Comparison of ENCODE assay signal across 1 cellular context in the genomic region with DNA sequence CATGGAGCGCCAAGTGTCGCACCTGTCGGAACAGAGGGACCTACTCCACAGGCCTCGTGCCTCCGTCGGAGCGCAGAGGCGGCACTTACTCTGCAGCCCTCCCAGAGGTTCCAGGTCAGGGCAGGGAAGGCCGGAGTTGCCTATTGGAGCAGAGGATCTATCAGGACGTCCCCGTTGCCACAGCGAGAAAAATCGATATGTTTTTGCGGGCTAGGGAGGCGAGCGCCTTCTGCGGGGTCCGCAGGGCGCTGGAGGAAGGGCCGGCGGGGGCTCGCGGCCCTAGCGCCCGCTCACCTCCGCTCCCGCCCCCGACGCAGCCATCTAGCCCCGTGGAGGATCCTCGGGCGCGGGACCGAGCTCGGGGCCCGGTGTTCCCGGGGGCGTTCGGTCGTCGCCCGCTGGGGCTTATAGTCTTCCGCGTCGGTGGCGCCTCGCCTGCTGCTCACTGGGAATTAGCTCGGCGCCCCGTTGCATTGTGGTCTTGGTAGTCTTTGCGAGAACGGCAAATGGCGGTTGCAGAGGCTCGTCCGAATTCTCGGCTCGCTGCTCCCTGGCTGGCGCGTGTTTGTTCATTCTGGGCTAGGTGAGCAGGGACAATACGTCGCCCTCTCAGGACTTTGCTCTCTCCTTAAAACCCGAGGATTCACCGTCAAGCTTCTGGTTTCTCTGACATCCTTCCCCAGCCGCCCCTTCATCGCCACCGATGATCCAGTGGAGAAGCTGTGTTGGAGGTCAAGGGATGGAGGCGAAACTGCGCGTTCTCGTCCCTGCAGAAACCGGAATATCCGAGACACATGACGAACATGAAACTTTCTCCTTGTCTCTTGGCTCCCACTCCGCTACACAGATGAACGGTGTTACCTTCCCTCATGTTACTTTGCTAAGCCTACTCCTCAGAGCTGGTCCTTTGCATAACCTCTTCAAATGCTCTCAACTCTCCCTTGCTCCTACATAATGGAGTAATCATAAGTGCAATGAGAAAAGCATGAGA.
TF ChIP-seq lines count a peak whose summit lies in the region.

A gene (minus strand): TSS at position 425 of the 991 bp plus-strand sequence. CDS start 422 bp downstream, at position 3.

TF ChIP-seq in IMR-90, 13 proteins besides CTCF, POLR2A, EP300 and RAD21:
- no peak for TF ChIP-seq SMC3 (IDR thresholded peaks at IDR 0.05; ENCODE audit: low read depth, low read length)
- no peak for TF ChIP-seq NFE2L2 (IDR thresholded peaks at IDR 0.05; ENCODE audit: low read depth, low read length)
- TF ChIP-seq CEBPB (IDR thresholded peaks at IDR 0.05; ENCODE audit: low read depth, low read length): no peak
- TF ChIP-seq RFX5 (IDR thresholded peaks at IDR 0.05; ENCODE audit: low read depth, low read length): no peak
- no peak for TF ChIP-seq BHLHE40 (IDR thresholded peaks at IDR 0.05; ENCODE audit: low read depth, low read length)
- TF ChIP-seq MXI1 (IDR thresholded peaks at IDR 0.05; ENCODE audit: borderline replicate concordance, low read depth, low read length): no peak
- no peak for TF ChIP-seq CHD1 (IDR thresholded peaks at IDR 0.05; ENCODE audit: low read depth, low read length)
- no peak for TF ChIP-seq RCOR1 (IDR thresholded peaks at IDR 0.05; ENCODE audit: insufficient replicate concordance, low read length)
- TF ChIP-seq MAZ (IDR thresholded peaks at IDR 0.05; ENCODE audit: borderline replicate concordance, low read depth, low read length): no peak
- TF ChIP-seq, protein P1, sequence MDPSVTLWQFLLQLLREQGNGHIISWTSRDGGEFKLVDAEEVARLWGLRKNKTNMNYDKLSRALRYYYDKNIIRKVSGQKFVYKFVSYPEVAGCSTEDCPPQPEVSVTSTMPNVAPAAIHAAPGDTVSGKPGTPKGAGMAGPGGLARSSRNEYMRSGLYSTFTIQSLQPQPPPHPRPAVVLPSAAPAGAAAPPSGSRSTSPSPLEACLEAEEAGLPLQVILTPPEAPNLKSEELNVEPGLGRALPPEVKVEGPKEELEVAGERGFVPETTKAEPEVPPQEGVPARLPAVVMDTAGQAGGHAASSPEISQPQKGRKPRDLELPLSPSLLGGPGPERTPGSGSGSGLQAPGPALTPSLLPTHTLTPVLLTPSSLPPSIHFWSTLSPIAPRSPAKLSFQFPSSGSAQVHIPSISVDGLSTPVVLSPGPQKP (IDR thresholded peaks at IDR 0.05; ENCODE audit: borderline replicate concordance, low read depth, low read length): no peak
- TF ChIP-seq MAFK (IDR thresholded peaks at IDR 0.05; ENCODE audit: low read depth, low read length): no peak
- no peak for TF ChIP-seq FOS (IDR thresholded peaks at IDR 0.05; ENCODE audit: low read depth, low read length)
- TF ChIP-seq, protein P2, sequence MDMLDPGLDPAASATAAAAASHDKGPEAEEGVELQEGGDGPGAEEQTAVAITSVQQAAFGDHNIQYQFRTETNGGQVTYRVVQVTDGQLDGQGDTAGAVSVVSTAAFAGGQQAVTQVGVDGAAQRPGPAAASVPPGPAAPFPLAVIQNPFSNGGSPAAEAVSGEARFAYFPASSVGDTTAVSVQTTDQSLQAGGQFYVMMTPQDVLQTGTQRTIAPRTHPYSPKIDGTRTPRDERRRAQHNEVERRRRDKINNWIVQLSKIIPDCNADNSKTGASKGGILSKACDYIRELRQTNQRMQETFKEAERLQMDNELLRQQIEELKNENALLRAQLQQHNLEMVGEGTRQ (IDR thresholded peaks at IDR 0.05; ENCODE audit: low read depth, low read length): no peak
TF ChIP-seq in IMR-90: peak in this region for 0.
